ENCODE assay signal across 19 cellular contexts in the genomic region with DNA sequence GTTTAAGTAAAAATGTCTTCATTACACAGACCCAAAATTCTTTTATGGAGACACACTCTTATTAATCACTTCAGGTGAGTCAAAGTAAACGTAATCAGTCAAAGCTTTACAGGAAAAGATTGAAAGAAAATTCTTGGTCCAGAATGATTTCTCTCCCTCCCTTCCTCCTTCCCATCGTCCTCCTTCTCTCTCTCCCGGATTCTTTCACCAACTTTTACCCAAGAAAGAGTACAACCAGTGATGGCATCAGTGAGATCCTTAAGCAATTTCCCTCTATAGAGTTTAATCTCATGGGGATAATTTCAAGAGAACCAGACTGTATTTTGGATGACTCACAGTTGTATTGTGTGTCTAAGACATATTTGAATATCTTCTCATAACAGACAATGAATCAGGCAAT.
DNase-seq lines count a peak whose midpoint lies in the region; ATAC-seq, FAIRE-seq and TF ChIP-seq lines count a peak whose summit lies in the region.
"Had no signal": no experiment of that assay in that cellular context is flagged by ENCODE, and none has a peak within 500 bp of the region (broad histone marks: within the 10 kb centered on the region; RNA-seq: fewer than 3 reads in every experiment).

No MANE protein-coding gene starts in this region.

- H3K9me3 ChIP-seq in breast epithelium = no peaks in the 10 kb centered on the region
- H3K9me3 ChIP-seq: HAP-1, right atrium auricular region had no signal

- H3K27me3 Mint-ChIP-seq in MCF 10A (ENCODE audit: insufficient read depth, unreplicated experiment) = no peaks in the 10 kb centered on the region
- H3K27me3 Mint-ChIP-seq in activated naive CD8-positive, alpha-beta T cell treated with anti-CD3 and anti-CD28 coated beads, Interleukin-2, amount 50 U/mL, for 24 hours = no peaks in the 10 kb centered on the region

- no peak for TF ChIP-seq CTCF in MCF 10A (IDR thresholded peaks at IDR 0.05; ENCODE audit: unreplicated experiment)
- no peak for TF ChIP-seq CTCF in breast epithelium (IDR thresholded peaks at IDR 0.05)
- no peak for TF ChIP-seq CTCF in foreskin fibroblast (IDR thresholded peaks at IDR 0.05; ENCODE audit: low read depth, low read length)

- H3K27ac ChIP-seq in breast epithelium = no peak overlapping the region
- H3K27ac ChIP-seq: 22Rv1, right atrium auricular region had no signal

- POLR2A ChIA-PET in MCF 10A (lab: Yijun Ruan, JAX) = interaction anchor here (1.0 kb wide), 1 partner anchor 85 kb away, joined by 4 read pairs; no protein-coding TSS in a partner anchor

- H3K9me3 Mint-ChIP-seq in MCF 10A (ENCODE audit: unreplicated experiment) = no peaks in the 10 kb centered on the region
- H3K9me3 Mint-ChIP-seq in activated naive CD8-positive, alpha-beta T cell treated with anti-CD3 and anti-CD28 coated beads, Interleukin-2, amount 50 U/mL, for 24 hours = peaks cover 6% of the 10 kb centered on the region
- H3K9me3 Mint-ChIP-seq: activated CD4-positive, alpha-beta T cell treated with anti-CD3 and anti-CD28 coated beads, Interleukin-2, amount 10 ng/mL, durations not matched to agents 24 days and 14 days; activated naive CD4-positive, alpha-beta T cell treated with anti-CD3 and anti-CD28 coated beads, Interleukin-2, amount 50 U/mL, for 72 hours; T-helper 2 cell treated with Interferon-gamma antibody and Interleukin-4, amounts not matched to agents 5 μg/mL and 100 μg/mL, for 36 hours had no signal

- no peak overlapping the region for H3K4me3 Mint-ChIP-seq in MCF 10A (ENCODE audit: unreplicated experiment)
- no peak overlapping the region for H3K4me3 Mint-ChIP-seq in activated naive CD8-positive, alpha-beta T cell treated with anti-CD3 and anti-CD28 coated beads, Interleukin-2, amount 50 U/mL, for 24 hours
- H3K4me3 Mint-ChIP-seq: activated CD4-positive, alpha-beta T cell treated with anti-CD3 and anti-CD28 coated beads, Interleukin-2, amount 10 ng/mL, durations not matched to agents 24 days and 14 days; memory B cell; stimulated activated memory B cell treated with anti-CD40 and anti-IgM and Interleukin-4, amounts not matched to agents 10 μg/mL and 1 μg/mL and 100 μg/mL, for 72 hours; T-helper 2 cell treated with Interferon-gamma antibody and Interleukin-4, amounts not matched to agents 5 μg/mL and 100 μg/mL, for 36 hours had no signal

- no peaks in the 10 kb centered on the region for H3K36me3 Mint-ChIP-seq in MCF 10A (ENCODE audit: insufficient read depth, unreplicated experiment)
- H3K36me3 Mint-ChIP-seq in activated naive CD8-positive, alpha-beta T cell treated with anti-CD3 and anti-CD28 coated beads, Interleukin-2, amount 50 U/mL, for 24 hours (ENCODE audit: low read depth) = no peaks in the 10 kb centered on the region
- H3K36me3 Mint-ChIP-seq: memory B cell; stimulated activated memory B cell treated with anti-CD40 and anti-IgM and Interleukin-4, amounts not matched to agents 10 μg/mL and 1 μg/mL and 100 μg/mL, for 72 hours had no signal

- BruUV-seq in MCF 10A (replicated peaks; lab: Mats Ljungman, UMichigan) = no TSS peak

- no peak for FAIRE-seq in urothelium cell line (lab: Jason Lieb, UNC)

- H3K36me3 ChIP-seq in breast epithelium = no peaks in the 10 kb centered on the region
- H3K36me3 ChIP-seq: HAP-1, right atrium auricular region had no signal

- H3K4me3 ChIP-seq in breast epithelium = no peak overlapping the region
- no peak overlapping the region for H3K4me3 ChIP-seq in foreskin fibroblast (ENCODE audit: low read depth in 1 of 2, low read length in 2 of 2)
- H3K4me3 ChIP-seq: HAP-1, right atrium auricular region had no signal

- DNase-seq in MCF 10A (ENCODE audit: unreplicated experiment) (peak; percentile 65), breast epithelium (ENCODE audit: low spot score in 2 of 2) (no peak), astrocyte of the hippocampus (ENCODE audit: low read depth, low spot score) (peak; percentile 15), foreskin fibroblast (peak; percentile 18 to 38), urothelium cell line (ENCODE audit: low spot score) (peak; percentile 36), DMS114 treated with DMSO at 0.1 percent for 48 hours (lab: John Stamatoyannopoulos, UW; ENCODE audit: unreplicated experiment) (no peak)
- no peak for DNase-seq in activated naive CD8-positive, alpha-beta T cell treated with anti-CD3 and anti-CD28 coated beads, Interleukin-2, amount 50 U/mL, for 24 hours
- DNase-seq: activated CD4-positive, alpha-beta T cell treated with anti-CD3 and anti-CD28 coated beads, Interleukin-2, amount 10 ng/mL, durations not matched to agents 24 days and 14 days; activated T-cell treated with anti-CD3 and anti-CD28 coated beads, Interleukin-2, amount 50 U/mL, for 1 hour; NCI-H2029; NCI-H774 had no signal

- no peak for TF ChIP-seq POLR2A in breast epithelium (IDR thresholded peaks at IDR 0.05)

- H3K27me3 ChIP-seq in breast epithelium = no peaks in the 10 kb centered on the region
- H3K27me3 ChIP-seq: right atrium auricular region had no signal

- intact Hi-C loops in MCF 10A (cut with micrococcal nuclease) (no loop called here), breast epithelium (cut with DNase I; ENCODE audit: low total_unique reads) (no loop called here)

- H3K27ac Mint-ChIP-seq in MCF 10A (ENCODE audit: low read depth, unreplicated experiment) = no peak overlapping the region
- no peak overlapping the region for H3K27ac Mint-ChIP-seq in activated naive CD8-positive, alpha-beta T cell treated with anti-CD3 and anti-CD28 coated beads, Interleukin-2, amount 50 U/mL, for 24 hours
- H3K27ac Mint-ChIP-seq: activated CD4-positive, alpha-beta T cell treated with anti-CD3 and anti-CD28 coated beads, Interleukin-2, amount 10 ng/mL, durations not matched to agents 24 days and 14 days; activated naive CD4-positive, alpha-beta T cell treated with anti-CD3 and anti-CD28 coated beads, Interleukin-2, amount 50 U/mL, for 72 hours; memory B cell; stimulated activated memory B cell treated with anti-CD40 and anti-IgM and Interleukin-4, amounts not matched to agents 10 μg/mL and 1 μg/mL and 100 μg/mL, for 72 hours; T-helper 2 cell treated with Interferon-gamma antibody and Interleukin-4, amounts not matched to agents 5 μg/mL and 100 μg/mL, for 36 hours had no signal

- no peak for ATAC-seq in activated naive CD8-positive, alpha-beta T cell treated with anti-CD3 and anti-CD28 coated beads, Interleukin-2, amount 50 U/mL, for 24 hours
- no peak for ATAC-seq in GM21825 (IDR thresholded peaks at IDR 0.05; ENCODE audit: unreplicated experiment)
- ATAC-seq: activated naive CD4-positive, alpha-beta T cell treated with anti-CD3 and anti-CD28 coated beads, Interleukin-2, amount 50 U/mL, for 72 hours; stimulated activated memory B cell treated with anti-CD40 and anti-IgM and Interleukin-4, amounts not matched to agents 10 μg/mL and 1 μg/mL and 100 μg/mL, for 72 hours had no signal

- peaks cover 20% of the 10 kb centered on the region for H3K4me1 Mint-ChIP-seq in MCF 10A (ENCODE audit: insufficient read depth, unreplicated experiment)
- no peaks in the 10 kb centered on the region for H3K4me1 Mint-ChIP-seq in activated naive CD8-positive, alpha-beta T cell treated with anti-CD3 and anti-CD28 coated beads, Interleukin-2, amount 50 U/mL, for 24 hours
- H3K4me1 Mint-ChIP-seq: activated CD4-positive, alpha-beta T cell treated with anti-CD3 and anti-CD28 coated beads, Interleukin-2, amount 10 ng/mL, durations not matched to agents 24 days and 14 days; memory B cell; stimulated activated memory B cell treated with anti-CD40 and anti-IgM and Interleukin-4, amounts not matched to agents 10 μg/mL and 1 μg/mL and 100 μg/mL, for 72 hours had no signal

- CTCF ChIA-PET in MCF 10A (lab: Yijun Ruan, JAX) = interaction anchor here (0.7 kb wide), 1 partner anchor 260 kb away, joined by 3 read pairs; no protein-coding TSS in a partner anchor

- H3K4me1 ChIP-seq in breast epithelium = no peaks in the 10 kb centered on the region
- H3K4me1 ChIP-seq: HAP-1, right atrium auricular region had no signal

Comparison
In these comparisons a context has a peak if more than half of its experiments do, and no peak if none do; other contexts are left out.
1. DNase-seq: peak in MCF 10A (single experiment), astrocyte of the hippocampus (single experiment), foreskin fibroblast (2 of 2) and urothelium cell line (single experiment); none in breast epithelium (0 of 2), DMS114 treated with DMSO at 0.1 percent for 48 hours (single experiment) and activated naive CD8-positive, alpha-beta T cell treated with anti-CD3 and anti-CD28 coated beads, Interleukin-2, amount 50 U/mL, for 24 hours (single experiment).